ENCODE assay signal across 8 cellular contexts in genomic region chr2:26785431-26786206, GRCh38. TPM values are rescaled to one million over a fixed set of nuclear protein-coding genes. Genes with fewer than 3 reads are reported as not detected.
A peak's percentile ranks its signal among the peaks of the same experiment; 100 is the strongest.
DNase-seq lines count a peak whose midpoint lies in the region; ATAC-seq, FAIRE-seq and TF ChIP-seq lines count a peak whose summit lies in the region.

TSS of gene CENPA (plus strand) at chr2:26786056. CDS start at chr2:26786197, 141 bp downstream.

- 1 to 2% (median 2%) methylated on average over 55 of the region's 55 CpGs for WGBS in small intestine, 3 donors

- H3K27me3 ChIP-seq in WERI-Rb-1 (ENCODE audit: insufficient read depth, low read depth, severe bottlenecking) (no peaks in the 10 kb centered on the region), bronchial epithelial cell (ENCODE audit: control insufficient read depth, insufficient read depth, low read length) (no peaks in the 10 kb centered on the region), small intestine (ENCODE audit: control insufficient read depth in 2 of 2, insufficient read depth in 2 of 2, low read length in 2 of 2) (no peaks in the 10 kb centered on the region)

- FAIRE-seq in bronchial epithelial cell (lab: Jason Lieb, UNC), result no peak
- FAIRE-seq in small intestine (lab: Jason Lieb, UNC), result no peak

- H3K27ac ChIP-seq in WERI-Rb-1 (peak within 1 kb of the TSS; percentile 75), small intestine (ENCODE audit: low read depth in 1 of 2, low read length in 1 of 2) (peak within 1 kb of the TSS in 1 of 2 donors; percentile 59)

- DNase-seq in AG04449 (ENCODE audit: low read depth, low spot score) (peak; percentile 98), NCI-H2227 (lab: John Stamatoyannopoulos, UW; ENCODE audit: unreplicated experiment) (peak; percentile 99), WERI-Rb-1 (peak; percentile 99), bronchial epithelial cell (ENCODE audit: low read depth) (peak; percentile 99), iPS-NIHi11 (ENCODE audit: low spot score) (peak; percentile 98), small intestine (peak; percentile 100)

- H3K36me3 ChIP-seq in WERI-Rb-1 (peaks cover 42% of the 10 kb centered on the region), bronchial epithelial cell (ENCODE audit: control insufficient read depth, insufficient read depth, low read length) (peaks cover 3% of the 10 kb centered on the region), small intestine (ENCODE audit: control insufficient read depth in 2 of 2, insufficient read depth in 2 of 2, low read length in 2 of 2) (peaks cover 3 to 6% of the 10 kb centered on the region in 2 donors)

- ATAC-seq in GM18873 (IDR thresholded peaks at IDR 0.05; ENCODE audit: low FRiP score, unreplicated experiment) (peak; percentile 96), HG03139 (IDR thresholded peaks at IDR 0.05; ENCODE audit: unreplicated experiment) (peak; percentile 98)

- peak within 1 kb of the TSS; percentile 74 for H3K4me3 ChIP-seq in AG04449 (ENCODE audit: low read depth, low read length)
- H3K4me3 ChIP-seq in WERI-Rb-1 (ENCODE audit: low read depth, low read length), result peak within 1 kb of the TSS; percentile 63
- peak within 1 kb of the TSS; percentile 44 for H3K4me3 ChIP-seq in bronchial epithelial cell (ENCODE audit: low read depth, low read length)
- peak within 1 kb of the TSS; percentile 51 to 83 for H3K4me3 ChIP-seq in small intestine (ENCODE audit: low read depth in 1 of 2, low read length in 2 of 2)

- TF ChIP-seq CTCF in AG04449 (IDR thresholded peaks at IDR 0.05; ENCODE audit: insufficient read depth, low read length, missing control alignments), result no peak
- TF ChIP-seq CTCF in WERI-Rb-1 (IDR thresholded peaks at IDR 0.05; ENCODE audit: low read depth, low read length), result no peak
- peak; percentile 21 for TF ChIP-seq CTCF in bronchial epithelial cell (IDR thresholded peaks at IDR 0.05; ENCODE audit: insufficient read depth, low read length, severe bottlenecking)

- CTCF ChIA-PET in AG04449 (lab: Yijun Ruan, JAX), result interaction anchor here (2.2 kb wide), 1 partner anchor 8 kb away, joined by 6 read pairs; no protein-coding TSS in a partner anchor

- POLR2A ChIA-PET in AG04449 (lab: Yijun Ruan, JAX), result no interaction called here

- H3K4me1 ChIP-seq in small intestine (ENCODE audit: control insufficient read depth in 2 of 2, insufficient read depth in 1 of 2, low read depth in 1 of 2, low read length in 1 of 2), result peaks cover 0 to 3% of the 10 kb centered on the region in 2 donors

- H3K9me3 ChIP-seq in WERI-Rb-1 (ENCODE audit: severe bottlenecking), result peaks cover 4% of the 10 kb centered on the region
- no peaks in the 10 kb centered on the region for H3K9me3 ChIP-seq in small intestine (ENCODE audit: control insufficient read depth, low read depth)

RNA-seq across cellular contexts. Expression of gene CENPA, which starts in this region (rescaled TPM):
- 0.26 TPM in 1 of 2 replicates, not detected in the other for total RNA-seq in bronchial epithelial cell
- 10 to 100 TPM in 1 of 3 donors, 1 to 10 TPM in 2; 1.4 to 11.6 (median 1.6) TPM for polyA plus RNA-seq in small intestine

Comparison
In these comparisons a context has a peak if more than half of its experiments do, and no peak if none do; other contexts are left out.
1. Peak in DNase-seq and H3K4me3 ChIP-seq in bronchial epithelial cell; RNA of the gene not detected or under 1 TPM.